In genomic region chr4:74524985-74525384, GRCh38 we compare ENCODE assay signal across 20 cellular contexts.
"Had no signal": no experiment of that assay in that cellular context is flagged by ENCODE, and none has a peak within 500 bp of the region (broad histone marks: within the 10 kb centered on the region; RNA-seq: fewer than 3 reads in every experiment).

No MANE protein-coding gene starts in this region.

- DNase-seq: cortex of kidney; effector memory CD4-positive, alpha-beta T cell; gastrocnemius medialis; heart right ventricle; hypothalamus; kidney glomerular epithelial cell; mesendoderm; naive B cell; occipital lobe; pancreas; right cardiac atrium; small intestine; stimulated activated CD4-positive, alpha-beta T cell treated with anti-CD3 and anti-CD28 coated beads, Interleukin-12 subunit alpha, Interleukin-12 subunit beta, amount 100 ng/mL, for 4 hours; stomach; substantia nigra; transverse colon had no signal

- ATAC-seq: esophagus mucosa, gastrocnemius medialis, heart right ventricle, pancreas, right cardiac atrium had no signal

- H3K36me3 ChIP-seq: gastrocnemius medialis, heart right ventricle, pancreas, stomach, thoracic aorta, transverse colon had no signal

- H3K9me3 ChIP-seq: gastrocnemius medialis, heart right ventricle, pancreas, stomach, thoracic aorta, transverse colon had no signal

- H3K36me3 Mint-ChIP-seq: naive B cell had no signal

- H3K4me1 ChIP-seq: gastrocnemius medialis, pancreas, stomach had no signal

- H3K9me3 Mint-ChIP-seq: naive B cell, nephron had no signal

- H3K27me3 ChIP-seq: gastrocnemius medialis, heart right ventricle, pancreas, stomach, transverse colon had no signal

- H3K27ac ChIP-seq: gastrocnemius medialis, heart right ventricle, pancreas, stomach, thoracic aorta, transverse colon had no signal

- H3K27ac Mint-ChIP-seq: naive B cell, nephron, progenitor cell of endocrine pancreas had no signal

- H3K4me3 ChIP-seq: gastrocnemius medialis, heart right ventricle, pancreas, stomach, thoracic aorta, transverse colon had no signal

- H3K4me1 Mint-ChIP-seq: naive B cell had no signal

- H3K4me3 Mint-ChIP-seq: naive B cell, nephron had no signal
